Comparison of ENCODE assay signal across 26 cellular contexts in the genomic region with DNA sequence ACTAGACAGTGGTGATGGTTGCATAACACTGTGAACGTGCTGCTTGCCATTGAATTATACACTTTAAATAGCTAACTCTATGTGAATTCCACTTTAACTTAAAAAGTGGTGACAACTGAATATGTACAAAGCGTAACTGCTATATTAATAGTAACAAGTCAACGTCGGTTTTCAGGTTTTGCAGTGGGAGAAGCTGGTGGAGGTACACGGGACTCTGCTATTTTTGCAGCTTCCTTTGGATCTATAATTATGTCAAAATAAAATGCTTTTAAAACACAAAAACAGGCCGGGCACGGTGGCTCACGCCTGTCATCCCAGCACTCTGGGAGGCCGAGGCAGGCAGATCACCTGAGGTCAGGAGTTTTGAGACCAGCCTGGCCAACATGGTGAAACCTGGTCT.
"Had no signal": no experiment of that assay in that cellular context is flagged by ENCODE, and none has a peak within 500 bp of the region (broad histone marks: within the 10 kb centered on the region; RNA-seq: fewer than 3 reads in every experiment).

No MANE protein-coding gene starts in this region.

- H3K36me3 ChIP-seq: gastrocnemius medialis, uterus had no signal

- H3K27me3 Mint-ChIP-seq: naive B cell; natural killer cell treated with Interleukin-12 subunit alpha and Interleukin-12 subunit beta and Interleukin-15 and Interleukin-18, amount 100 ng/mL, for 72 hours had no signal

- H3K27me3 ChIP-seq: dorsolateral prefrontal cortex, gastrocnemius medialis, pancreas, sigmoid colon, tibial nerve, upper lobe of left lung, uterus had no signal

- FAIRE-seq: colon, kidney, pancreas had no signal

- DNase-seq: dorsolateral prefrontal cortex; effector CD4-positive, alpha-beta T cell; foreskin fibroblast; gastrocnemius medialis; kidney; mesenchymal stem cell; mucosa of descending colon; naive B cell; sigmoid colon; stimulated activated CD4-positive, alpha-beta T cell treated with anti-CD3 and anti-CD28 coated beads, Interleukin-2, amount 100 ng/mL, for 24 hours; stimulated activated CD4-positive, alpha-beta T cell treated with anti-CD3 and anti-CD28 coated beads, Interleukin-4, amount 100 ng/mL, for 24 hours; stimulated activated naive CD8-positive, alpha-beta T cell treated with anti-CD3 and anti-CD28 coated beads, Interleukin-15, Interleukin-2, amounts not matched to agents 100 U/mL and 50 U/mL, for 24 hours; upper lobe of left lung; uterus had no signal

- H3K4me1 ChIP-seq: uterus had no signal

- H3K36me3 Mint-ChIP-seq: naive B cell; natural killer cell treated with Interleukin-12 subunit alpha and Interleukin-12 subunit beta and Interleukin-15 and Interleukin-18, amount 100 ng/mL, for 72 hours; stimulated activated effector memory CD8-positive, alpha-beta T cell treated with anti-CD3 and anti-CD28 coated beads, Interleukin-12 subunit alpha, Interleukin-12 subunit beta, amount 100 ng/mL, for 72 hours had no signal

- H3K27ac ChIP-seq: epithelial cell of prostate, gastrocnemius medialis, neutrophil, pancreas, sigmoid colon, thoracic aorta, tibial nerve, upper lobe of left lung, uterus had no signal

- H3K9me3 ChIP-seq: gastrocnemius medialis, mucosa of descending colon, neutrophil, pancreas, sigmoid colon, thoracic aorta, tibial nerve, upper lobe of left lung, uterus had no signal

- ATAC-seq: esophagus mucosa; gastrocnemius medialis; left lobe of liver; mucosa of descending colon; natural killer cell treated with Interleukin-12 subunit alpha and Interleukin-12 subunit beta and Interleukin-15 and Interleukin-18, amount 100 ng/mL, for 72 hours; pancreas; stimulated activated effector memory CD8-positive, alpha-beta T cell treated with anti-CD3 and anti-CD28 coated beads, Interleukin-12 subunit alpha, Interleukin-12 subunit beta, amount 100 ng/mL, for 72 hours; stimulated activated naive CD8-positive, alpha-beta T cell treated with anti-CD3 and anti-CD28 coated beads, Interleukin-15, Interleukin-2, amounts not matched to agents 100 U/mL and 50 U/mL, for 24 hours had no signal

- H3K9me3 Mint-ChIP-seq: mesothelial cell of epicardium; naive B cell; natural killer cell treated with Interleukin-12 subunit alpha and Interleukin-12 subunit beta and Interleukin-15 and Interleukin-18, amount 100 ng/mL, for 72 hours; neural crest cell; stimulated activated effector memory CD8-positive, alpha-beta T cell treated with anti-CD3 and anti-CD28 coated beads, Interleukin-12 subunit alpha, Interleukin-12 subunit beta, amount 100 ng/mL, for 72 hours had no signal

- H3K4me3 Mint-ChIP-seq: mesothelial cell of epicardium; naive B cell; natural killer cell treated with Interleukin-12 subunit alpha and Interleukin-12 subunit beta and Interleukin-15 and Interleukin-18, amount 100 ng/mL, for 72 hours; neural crest cell; stimulated activated effector memory CD8-positive, alpha-beta T cell treated with anti-CD3 and anti-CD28 coated beads, Interleukin-12 subunit alpha, Interleukin-12 subunit beta, amount 100 ng/mL, for 72 hours had no signal

- H3K4me1 Mint-ChIP-seq: mesothelial cell of epicardium had no signal

- H3K27ac Mint-ChIP-seq: mesothelial cell of epicardium; natural killer cell treated with Interleukin-12 subunit alpha and Interleukin-12 subunit beta and Interleukin-15 and Interleukin-18, amount 100 ng/mL, for 72 hours; stimulated activated effector memory CD8-positive, alpha-beta T cell treated with anti-CD3 and anti-CD28 coated beads, Interleukin-12 subunit alpha, Interleukin-12 subunit beta, amount 100 ng/mL, for 72 hours had no signal

- H3K4me3 ChIP-seq: dorsolateral prefrontal cortex, gastrocnemius medialis, mucosa of descending colon, pancreas, sigmoid colon, thoracic aorta, tibial nerve, upper lobe of left lung, uterus had no signal
